ENCODE assay signal across 1 cellular context in genomic region chr15:99614749-99615288, GRCh38.
A peak's percentile ranks its signal among the peaks of the same experiment; 100 is the strongest.
TF ChIP-seq lines count a peak whose summit lies in the region.

No MANE protein-coding gene starts in this region.

TF ChIP-seq in K562, 482 proteins besides CTCF, POLR2A, EP300 and RAD21 (continued from another document):
- TF ChIP-seq ZBTB34 (CRISPR knock-in tag; IDR thresholded peaks at IDR 0.05) (no peak), ZBTB9 (CRISPR knock-in tag; IDR thresholded peaks at IDR 0.05) (no peak), ARID1B (IDR thresholded peaks at IDR 0.05) (0 out of 2 replicates have a peak, but pooled peaks have one; percentile 12), ASH1L (IDR thresholded peaks at IDR 0.05; ENCODE audit: borderline replicate concordance, low read depth, partially characterized antibody) (no peak), HMBOX1 (IDR thresholded peaks at IDR 0.05) (peak; percentile 60)
TF ChIP-seq in K562: peak in this region for 2.
